Comparison of ENCODE assay signal across 15 cellular contexts in the genomic region with DNA sequence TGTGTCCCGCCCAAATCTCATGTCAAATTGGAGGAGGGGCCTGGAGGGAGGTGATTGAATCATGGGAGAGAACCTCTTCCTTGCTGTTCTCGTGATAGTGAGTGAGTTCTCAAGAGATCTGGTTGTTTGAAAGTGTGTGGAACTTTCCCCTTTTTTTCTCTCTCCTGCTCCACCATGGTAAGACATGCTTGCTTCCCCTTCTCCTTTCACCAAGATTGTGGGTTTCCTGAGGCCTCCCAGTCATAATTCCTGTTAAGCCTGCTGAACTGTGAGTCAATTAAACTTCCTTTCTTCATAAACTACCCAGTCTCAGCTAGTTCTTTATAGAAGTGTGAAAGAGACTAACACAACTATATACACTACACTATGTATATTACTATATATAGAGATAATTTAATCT.
"Had no signal": no experiment of that assay in that cellular context is flagged by ENCODE, and none has a peak within 500 bp of the region (broad histone marks: within the 10 kb centered on the region; RNA-seq: fewer than 3 reads in every experiment).

No MANE protein-coding gene starts in this region.

- H3K4me3 ChIP-seq: breast epithelium, dorsolateral prefrontal cortex, esophagus squamous epithelium, heart left ventricle, sigmoid colon had no signal

- H3K27me3 ChIP-seq: breast epithelium, dorsolateral prefrontal cortex, esophagus squamous epithelium, heart left ventricle, sigmoid colon had no signal

- H3K36me3 ChIP-seq: breast epithelium, esophagus squamous epithelium, heart left ventricle, sigmoid colon, WERI-Rb-1 had no signal

- H3K4me1 ChIP-seq: breast epithelium, esophagus squamous epithelium, sigmoid colon had no signal

- H3K27ac ChIP-seq: breast epithelium, dorsolateral prefrontal cortex, esophagus squamous epithelium, sigmoid colon, WERI-Rb-1 had no signal

- DNase-seq: activated CD4-positive, alpha-beta memory T cell treated with anti-CD3 and anti-CD28 coated beads, Interleukin-2, amount 10 ng/mL, durations not matched to agents 7 days and 5 days; activated CD4-positive, alpha-beta T cell treated with anti-CD3 and anti-CD28 coated beads for 36 hours; activated CD8-positive, alpha-beta memory T cell treated with anti-CD3 and anti-CD28 coated beads, Interleukin-2, amount 50 U/mL, for 4 hours; activated naive CD4-positive, alpha-beta T cell; aorta; dorsolateral prefrontal cortex; esophagus squamous epithelium; foreskin fibroblast; heart left ventricle; sigmoid colon; stimulated activated CD4-positive, alpha-beta T cell treated with anti-CD3 and anti-CD28 coated beads, Interleukin-2, amount 100 ng/mL, for 24 hours; stimulated activated naive B cell treated with anti-CD40 and anti-IgM and Interleukin-4, amounts not matched to agents 10 μg/mL and 1 μg/mL and 100 μg/mL, for 72 hours; substantia nigra; WERI-Rb-1 had no signal

- H3K9me3 ChIP-seq: breast epithelium, sigmoid colon had no signal
